ENCODE assay signal across 12 cellular contexts in the genomic region with DNA sequence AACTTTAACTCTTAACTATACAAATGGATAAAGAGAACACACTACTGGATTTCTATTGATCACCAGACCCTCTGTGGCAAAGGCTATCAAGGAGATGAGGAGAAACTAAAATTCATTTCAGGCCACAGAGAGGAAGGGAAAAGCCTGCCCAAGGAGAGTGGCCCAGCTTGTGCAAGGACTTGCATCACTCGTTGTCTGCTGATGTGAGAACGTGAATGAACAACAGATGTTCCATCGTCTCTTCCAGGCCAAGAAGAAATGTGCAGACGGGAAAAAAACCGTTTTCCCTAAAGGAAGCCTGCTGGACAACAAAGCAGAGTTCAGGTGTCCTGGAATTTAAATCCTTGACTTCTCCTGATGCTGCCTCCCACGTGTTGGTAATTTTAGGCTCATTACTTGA.
A peak's percentile ranks its signal among the peaks of the same experiment; 100 is the strongest.
DNase-seq lines count a peak whose midpoint lies in the region; ATAC-seq and TF ChIP-seq lines count a peak whose summit lies in the region.
"Had no signal": no experiment of that assay in that cellular context is flagged by ENCODE, and none has a peak within 500 bp of the region (broad histone marks: within the 10 kb centered on the region; RNA-seq: fewer than 3 reads in every experiment).

No MANE protein-coding gene starts in this region.

- peak overlapping the region; percentile 64 to 80 for H3K27ac ChIP-seq in testis
- no peak overlapping the region for H3K27ac ChIP-seq in thyroid gland

- TF ChIP-seq POLR2A in testis (IDR thresholded peaks at IDR 0.05) (no peak), thyroid gland (IDR thresholded peaks at IDR 0.05) (no peak)

- peak; percentile 1 for TF ChIP-seq CTCF in fibroblast of the aortic adventitia (IDR thresholded peaks at IDR 0.05; ENCODE audit: insufficient read depth, low read length)
- TF ChIP-seq CTCF in mucosa of descending colon (IDR thresholded peaks at IDR 0.05) = no peak
- TF ChIP-seq CTCF in testis (IDR thresholded peaks at IDR 0.05) = no peak
- TF ChIP-seq CTCF in thyroid gland (IDR thresholded peaks at IDR 0.05) = no peak

- H3K4me3 ChIP-seq in fibroblast of the aortic adventitia (ENCODE audit: low read depth, low read length) = no peak overlapping the region
- no peak overlapping the region for H3K4me3 ChIP-seq in mucosa of descending colon
- H3K4me3 ChIP-seq in testis = no peak overlapping the region
- H3K4me3 ChIP-seq in thyroid gland (replicated peaks in 1 of 3) = no peak overlapping the region
- H3K4me3 ChIP-seq in H7 (ENCODE audit: insufficient read depth, low read depth, low read length) = no peak overlapping the region

- no peaks in the 10 kb centered on the region for H3K9me3 ChIP-seq in mucosa of descending colon
- no peaks in the 10 kb centered on the region for H3K9me3 ChIP-seq in testis
- no peaks in the 10 kb centered on the region for H3K9me3 ChIP-seq in thyroid gland

- H3K36me3 ChIP-seq in mucosa of descending colon (ENCODE audit: low read depth) (no peaks in the 10 kb centered on the region), testis (ENCODE audit: low read depth, missing control alignments) (no peaks in the 10 kb centered on the region), thyroid gland (no peaks in the 10 kb centered on the region), H7 (replicated peaks; ENCODE audit: control insufficient read depth, insufficient read depth, low read length) (no peaks in the 10 kb centered on the region)

- DNase-seq in fibroblast of the aortic adventitia (ENCODE audit: low read depth) (peak; percentile 88), mucosa of descending colon (peak in 1 of 3 donors; percentile 27), testis (peak; percentile 71), thyroid gland (no peak), H7 (no peak)
- no peak for DNase-seq in stimulated activated CD4-positive, alpha-beta T cell treated with anti-CD3 and anti-CD28 coated beads, Interleukin-4, amount 100 ng/mL, for 4 hours
- DNase-seq: effector memory CD4-positive, alpha-beta T cell; NCI-H187; NCI-H524 treated with DMSO at 0.1 percent for 48 hours; PC-3 had no signal

- intact Hi-C loops in mucosa of descending colon (cut with DNase I, micrococcal nuclease) (no loop called here), testis (cut with DNase I; ENCODE audit: low total_unique reads) (no loop called here), thyroid gland (cut with DNase I) (no loop called here)

- H3K27me3 ChIP-seq in testis = no peaks in the 10 kb centered on the region
- no peaks in the 10 kb centered on the region for H3K27me3 ChIP-seq in thyroid gland
- no peaks in the 10 kb centered on the region for H3K27me3 ChIP-seq in H7 (ENCODE audit: control insufficient read depth, insufficient read depth, low read length)

- whole genome bisulfite sequencing in testis, 2 donors = 37 to 48% methylated on average over 6 of the region's 6 CpGs
- WGBS in thyroid gland, 2 donors = 67 to 78% methylated on average over 6 of the region's 6 CpGs

- H3K4me1 ChIP-seq in mucosa of descending colon (ENCODE audit: low read depth) = no peaks in the 10 kb centered on the region
- peaks cover 35% of the 10 kb centered on the region for H3K4me1 ChIP-seq in testis
- peaks cover 15 to 19% of the 10 kb centered on the region in 2 donors for H3K4me1 ChIP-seq in thyroid gland

- peak; percentile 30 for ATAC-seq in mucosa of descending colon
- no peak for ATAC-seq in HG03196 (IDR thresholded peaks at IDR 0.05; ENCODE audit: unreplicated experiment)

TF ChIP-seq in PFSK-1, 5 proteins besides CTCF, POLR2A, EP300 and RAD21:
- no peak for TF ChIP-seq TAF1 (IDR thresholded peaks at IDR 0.05; ENCODE audit: borderline replicate concordance, insufficient read depth, low read length)
- peak; percentile 77 for TF ChIP-seq FOXP2 (optimal IDR thresholded peaks at IDR 0.05; ENCODE audit: borderline replicate concordance, extremely low read depth, extremely low read length, insufficient read depth)
- TF ChIP-seq SIN3A (IDR thresholded peaks at IDR 0.05; ENCODE audit: borderline replicate concordance, insufficient read depth, low read length) = no peak
- TF ChIP-seq POLR2AphosphoS5 (IDR thresholded peaks at IDR 0.05; ENCODE audit: low read depth, low read length) = 0 out of 2 replicates have a peak, but pooled peaks have one; percentile 18
- TF ChIP-seq, protein P1, sequence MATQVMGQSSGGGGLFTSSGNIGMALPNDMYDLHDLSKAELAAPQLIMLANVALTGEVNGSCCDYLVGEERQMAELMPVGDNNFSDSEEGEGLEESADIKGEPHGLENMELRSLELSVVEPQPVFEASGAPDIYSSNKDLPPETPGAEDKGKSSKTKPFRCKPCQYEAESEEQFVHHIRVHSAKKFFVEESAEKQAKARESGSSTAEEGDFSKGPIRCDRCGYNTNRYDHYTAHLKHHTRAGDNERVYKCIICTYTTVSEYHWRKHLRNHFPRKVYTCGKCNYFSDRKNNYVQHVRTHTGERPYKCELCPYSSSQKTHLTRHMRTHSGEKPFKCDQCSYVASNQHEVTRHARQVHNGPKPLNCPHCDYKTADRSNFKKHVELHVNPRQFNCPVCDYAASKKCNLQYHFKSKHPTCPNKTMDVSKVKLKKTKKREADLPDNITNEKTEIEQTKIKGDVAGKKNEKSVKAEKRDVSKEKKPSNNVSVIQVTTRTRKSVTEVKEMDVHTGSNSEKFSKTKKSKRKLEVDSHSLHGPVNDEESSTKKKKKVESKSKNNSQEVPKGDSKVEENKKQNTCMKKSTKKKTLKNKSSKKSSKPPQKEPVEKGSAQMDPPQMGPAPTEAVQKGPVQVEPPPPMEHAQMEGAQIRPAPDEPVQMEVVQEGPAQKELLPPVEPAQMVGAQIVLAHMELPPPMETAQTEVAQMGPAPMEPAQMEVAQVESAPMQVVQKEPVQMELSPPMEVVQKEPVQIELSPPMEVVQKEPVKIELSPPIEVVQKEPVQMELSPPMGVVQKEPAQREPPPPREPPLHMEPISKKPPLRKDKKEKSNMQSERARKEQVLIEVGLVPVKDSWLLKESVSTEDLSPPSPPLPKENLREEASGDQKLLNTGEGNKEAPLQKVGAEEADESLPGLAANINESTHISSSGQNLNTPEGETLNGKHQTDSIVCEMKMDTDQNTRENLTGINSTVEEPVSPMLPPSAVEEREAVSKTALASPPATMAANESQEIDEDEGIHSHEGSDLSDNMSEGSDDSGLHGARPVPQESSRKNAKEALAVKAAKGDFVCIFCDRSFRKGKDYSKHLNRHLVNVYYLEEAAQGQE (IDR thresholded peaks at IDR 0.05; ENCODE audit: insufficient read depth in 1 of 2, low read depth in 2 of 2, low read length in 2 of 2) = 0 out of 4 replicates have a peak, but pooled peaks of 1 of the 2 experiments have one; percentile 32

Comparison
In these comparisons a context has a peak if more than half of its experiments do, and no peak if none do; other contexts are left out.
1. DNase-seq: peak in fibroblast of the aortic adventitia (single experiment) and testis (single experiment); none in stimulated activated CD4-positive, alpha-beta T cell treated with anti-CD3 and anti-CD28 coated beads, Interleukin-4, amount 100 ng/mL, for 4 hours (0 of 2), thyroid gland (0 of 2) and H7 (single experiment).
2. H3K27ac ChIP-seq: peak in testis (2 of 2); none in thyroid gland (0 of 3).